In the genomic region with DNA sequence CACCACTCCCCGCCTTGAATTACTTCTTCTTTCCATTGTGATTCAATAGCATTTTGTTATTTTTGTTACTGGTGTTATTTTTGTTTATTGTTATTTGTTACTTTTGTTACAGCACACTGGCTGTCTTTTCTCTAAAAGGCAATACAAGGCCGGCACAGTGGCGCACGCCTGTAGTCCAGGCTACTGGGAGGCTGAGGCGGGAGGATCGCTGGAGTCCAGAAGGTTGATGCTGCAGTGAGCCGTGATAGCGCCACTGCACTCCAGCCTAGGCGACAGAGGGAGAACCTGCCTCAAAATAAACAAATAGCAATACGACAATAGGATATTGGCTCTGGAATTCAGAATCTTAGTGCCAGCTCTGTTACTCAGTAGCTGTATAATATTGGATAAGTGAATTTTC, we compare ENCODE assay signal across 13 cellular contexts. TPM values are rescaled to one million over a fixed set of nuclear protein-coding genes. Genes with fewer than 3 reads are reported as not detected.
DNase-seq lines count a peak whose midpoint lies in the region; ATAC-seq and TF ChIP-seq lines count a peak whose summit lies in the region.
"Had no signal": no experiment of that assay in that cellular context is flagged by ENCODE, and none has a peak within 500 bp of the region (broad histone marks: within the 10 kb centered on the region; RNA-seq: fewer than 3 reads in every experiment).

No MANE protein-coding gene starts in this region.

- H2AK5ac ChIP-seq in mesendoderm (ENCODE audit: low read length): no peak overlapping the region

- no peak overlapping the region for H4K5ac ChIP-seq in mesendoderm (ENCODE audit: low read length)

- H3K36me3 ChIP-seq in BLaER1: peaks cover 21% of the 10 kb centered on the region
- no peaks in the 10 kb centered on the region; the same call in 1 of the 2 replicates for H3K36me3 ChIP-seq in Caco-2 (ENCODE audit: control insufficient read depth, insufficient read depth, low read length)
- H3K36me3 ChIP-seq in PC-3 (ENCODE audit: low read depth, low read length): no peaks in the 10 kb centered on the region; the same call in 1 of the 2 replicates
- no peaks in the 10 kb centered on the region for H3K36me3 ChIP-seq in mesendoderm (ENCODE audit: control insufficient read depth, insufficient read depth, low read length)
- H3K36me3 ChIP-seq in left lung: peaks cover 0 to 13% of the 10 kb centered on the region in 2 donors

- H3K9me2 ChIP-seq in PC-3 (replicated peaks; ENCODE audit: low read length): no peaks in the 10 kb centered on the region

- peak overlapping the region; percentile 63; the same call in 1 of the 2 replicates for H3K4me2 ChIP-seq in BLaER1
- peak overlapping the region; percentile 89; the same call in 1 of the 2 replicates for H3K4me2 ChIP-seq in PC-3 (ENCODE audit: low read length)
- H3K4me2 ChIP-seq in mesendoderm (ENCODE audit: low read length): no peak overlapping the region

- peaks cover 5% of the 10 kb centered on the region for H3K36me3 Mint-ChIP-seq in Caco-2 (ENCODE audit: insufficient read depth, unreplicated experiment)

- H3F3A ChIP-seq in PC-3 (ENCODE audit: low read length, unreplicated experiment): no peaks in the 10 kb centered on the region

- H4K8ac ChIP-seq in mesendoderm (ENCODE audit: low read depth, low read length): no peak overlapping the region

- H3K4me1 Mint-ChIP-seq in Caco-2 (ENCODE audit: low read depth, unreplicated experiment): peaks cover 2% of the 10 kb centered on the region

- H3K18ac ChIP-seq in mesendoderm (ENCODE audit: low read length): no peak overlapping the region

- H3K4me1 ChIP-seq in BLaER1 (peaks cover 24% of the 10 kb centered on the region), Caco-2 (no peaks in the 10 kb centered on the region), PC-3 (ENCODE audit: insufficient read depth, low read length) (peaks cover 9% of the 10 kb centered on the region; the same call in 1 of the 2 replicates), mesendoderm (ENCODE audit: control insufficient read depth, low read depth, low read length) (no peaks in the 10 kb centered on the region), left lung (peaks cover 0 to 15% of the 10 kb centered on the region in 2 donors)

- no peak overlapping the region for H2BK5ac ChIP-seq in mesendoderm (ENCODE audit: low read length)

- H3K27me3 ChIP-seq in BLaER1 (peaks cover 45% of the 10 kb centered on the region), Caco-2 (replicated peaks; ENCODE audit: control insufficient read depth, insufficient read depth, low read length) (no peaks in the 10 kb centered on the region), PC-3 (ENCODE audit: low read length) (no peaks in the 10 kb centered on the region), mesendoderm (ENCODE audit: insufficient read depth, low read length, poor library complexity) (no peaks in the 10 kb centered on the region), left lung (no peaks in the 10 kb centered on the region)
- H3K27me3 ChIP-seq: sigmoid colon had no signal

- H3K23ac ChIP-seq in mesendoderm (ENCODE audit: low read length): no peak overlapping the region

- H3K4ac ChIP-seq in mesendoderm (ENCODE audit: low read depth, low read length): no peak overlapping the region

- TF ChIP-seq CTCF in Caco-2 (IDR thresholded peaks at IDR 0.05; ENCODE audit: insufficient read depth in 1 of 2, low read depth in 1 of 2, low read length in 1 of 2, severe bottlenecking in 1 of 2, unreplicated experiment in 1 of 2): no peak
- TF ChIP-seq CTCF in PC-3 (conservative IDR thresholded peaks at IDR 0.05; ENCODE audit: low read depth, low read length): no peak
- no peak for TF ChIP-seq CTCF in left lung (IDR thresholded peaks at IDR 0.05)

- intact Hi-C loops in Caco-2 (cut with micrococcal nuclease; ENCODE audit: unreplicated experiment): no loop called here
- intact Hi-C loops in PC-3 (cut with micrococcal nuclease): no loop called here
- intact Hi-C loops in left lung (cut with DNase I): no loop called here

- peak overlapping the region; percentile 49 for H3K56ac ChIP-seq in mesendoderm (ENCODE audit: low read length)

- ATAC-seq in PC-3: no peak
- ATAC-seq in left lung: no peak
- no peak for ATAC-seq in HG03565 (IDR thresholded peaks at IDR 0.05; ENCODE audit: unreplicated experiment)

- H3K79me2 ChIP-seq in PC-3 (ENCODE audit: low read length) (peaks cover 12% of the 10 kb centered on the region; the same call in 1 of the 2 replicates), mesendoderm (ENCODE audit: control insufficient read depth, insufficient read depth, low read length) (no peaks in the 10 kb centered on the region)

- H2AFZ ChIP-seq in PC-3 (ENCODE audit: low read length): no peak overlapping the region

- H3K27ac Mint-ChIP-seq in Caco-2 (ENCODE audit: unreplicated experiment): no peak overlapping the region

- no peak overlapping the region for H2BK120ac ChIP-seq in mesendoderm (ENCODE audit: low read depth, low read length)

- H3K4me3 Mint-ChIP-seq in Caco-2 (ENCODE audit: unreplicated experiment): peak overlapping the region; percentile 75

- WGBS in mesendoderm (ENCODE audit: extremely low coverage, insufficient coverage, low lambda C conversion rate): no CpG with 5 or more reads among the region's 10 CpGs

- H3K9me3 Mint-ChIP-seq in Caco-2 (ENCODE audit: unreplicated experiment): no peaks in the 10 kb centered on the region

- H2BK15ac ChIP-seq in mesendoderm (replicated peaks; ENCODE audit: low read depth): no peak overlapping the region

- no peak overlapping the region for H3K9ac ChIP-seq in BLaER1
- H3K9ac ChIP-seq in PC-3 (ENCODE audit: low read length): no peak overlapping the region
- H3K9ac ChIP-seq in mesendoderm (ENCODE audit: low read length): no peak overlapping the region

- DNase-seq in Caco-2 (no peak), PC-3 (no peak), mesendoderm (no peak), left lung (no peak), globus pallidus (ENCODE audit: low spot score) (no peak), NK-92 (lab: John Stamatoyannopoulos, UW; ENCODE audit: unreplicated experiment) (no peak)
- DNase-seq: amygdala, dermis blood vessel endothelial cell, Kasumi-1, sigmoid colon, substantia nigra had no signal

- no peaks in the 10 kb centered on the region for H4K20me1 ChIP-seq in BLaER1
- no peaks in the 10 kb centered on the region for H4K20me1 ChIP-seq in PC-3 (ENCODE audit: low read length)

- no TSS peak for BruUV-seq in Caco-2 (replicated peaks; lab: Mats Ljungman, UMichigan)
- BruUV-seq in PC-3 (replicated peaks; lab: Mats Ljungman, UMichigan): no TSS peak

- H3K27ac ChIP-seq in BLaER1 (no peak overlapping the region), PC-3 (ENCODE audit: low read length) (no peak overlapping the region), mesendoderm (ENCODE audit: low read depth, low read length) (no peak overlapping the region), left lung (no peak overlapping the region)

- no peaks in the 10 kb centered on the region for H3K9me3 ChIP-seq in BLaER1
- H3K9me3 ChIP-seq in Caco-2: no peaks in the 10 kb centered on the region
- no peaks in the 10 kb centered on the region for H3K9me3 ChIP-seq in PC-3 (ENCODE audit: low read length)
- H3K9me3 ChIP-seq in left lung: no peaks in the 10 kb centered on the region
- H3K9me3 ChIP-seq: sigmoid colon had no signal

- H3K27me3 Mint-ChIP-seq in Caco-2 (ENCODE audit: insufficient read depth, unreplicated experiment): no peaks in the 10 kb centered on the region

- H3K79me1 ChIP-seq in mesendoderm (ENCODE audit: low read length): no peaks in the 10 kb centered on the region

- no peak overlapping the region for H3K4me3 ChIP-seq in BLaER1
- H3K4me3 ChIP-seq in Caco-2 (ENCODE audit: low read depth, low read length): no peak overlapping the region
- H3K4me3 ChIP-seq in PC-3 (ENCODE audit: low read length): no peak overlapping the region; the same call in 1 of the 2 replicates
- no peak overlapping the region for H3K4me3 ChIP-seq in mesendoderm (ENCODE audit: low read length)
- H3K4me3 ChIP-seq in left lung: no peak overlapping the region

- CTCF ChIA-PET in Caco-2 (lab: Charles Lee) (no interaction called here), PC-3 (lab: Charles Lee) (no interaction called here)

- POLR2A ChIA-PET in Caco-2 (lab: Charles Lee): no interaction called here
- POLR2A ChIA-PET in PC-3 (lab: Charles Lee; ENCODE audit: unreplicated experiment): no interaction called here

RNA-seq across cellular contexts. Expression of a gene that starts 1.0 kb away (rescaled TPM):
- total RNA-seq in Caco-2 (2022): 44.1 and 55.4 TPM in 2 replicates
- total RNA-seq in PC-3 (2014; rRNA removed): 28.1 and 45.8 TPM in 2 replicates
- 11.3 TPM for polyA plus RNA-seq in mesendoderm (2013, experiment 1 of 2)
- polyA plus RNA-seq in mesendoderm (2013, experiment 2 of 2): 10.7 TPM
- total RNA-seq in left lung: 10 to 100 TPM; 37.0 to 42.7 TPM

RNA-seq across cellular contexts. Expression of a gene that starts 6.0 kb away (rescaled TPM):
- 5.1 and 9.6 TPM in 2 replicates for total RNA-seq in Caco-2 (2022)
- not detected in 2 replicates for total RNA-seq in PC-3 (2014; rRNA removed)
- polyA plus RNA-seq in mesendoderm (2013, experiment 1 of 2): 0.04 TPM
- 0.01 TPM for polyA plus RNA-seq in mesendoderm (2013, experiment 2 of 2)
- 10 to 100 TPM; 12.0 to 36.0 TPM for total RNA-seq in left lung

RNA-seq across cellular contexts. Expression of a gene that starts 10.8 kb away (rescaled TPM):
- total RNA-seq in Caco-2 (2022) (1.5 TPM in 1 of 2 replicates, not detected in the other), PC-3 (2014; rRNA removed) (not detected in 2 replicates), left lung (under 1 TPM in 1 of 2 donors, not detected in 1; 0.84 TPM)
- polyA plus RNA-seq in mesendoderm (2013, experiment 1 of 2): 0.14 TPM
- polyA plus RNA-seq in mesendoderm (2013, experiment 2 of 2): 0.28 TPM
- total RNA-seq: dermis blood vessel endothelial cell, sigmoid colon had no signal

RNA-seq across cellular contexts. Expression of a gene that starts 21.7 kb away (rescaled TPM):
- total RNA-seq in Caco-2 (2022) (13.7 and 17.4 TPM in 2 replicates), PC-3 (2014; rRNA removed) (5.1 and 5.6 TPM in 2 replicates), left lung (10 to 100 TPM; 19.0 to 19.6 TPM)
- polyA plus RNA-seq in mesendoderm (2013, experiment 1 of 2): 23.8 TPM
- 24.1 TPM for polyA plus RNA-seq in mesendoderm (2013, experiment 2 of 2)

RNA-seq across cellular contexts. Expression of a gene that starts 27.3 kb away (rescaled TPM):
- total RNA-seq in Caco-2 (2022) (0.61 and 0.67 TPM in 2 replicates), PC-3 (2014; rRNA removed) (0.23 and 0.29 TPM in 2 replicates), left lung (1 to 10 TPM; 1.0 to 4.5 TPM)
- 2.3 TPM for polyA plus RNA-seq in mesendoderm (2013, experiment 1 of 2)
- polyA plus RNA-seq in mesendoderm (2013, experiment 2 of 2): 2.4 TPM
